ENCODE assay signal across 16 cellular contexts in the genomic region with DNA sequence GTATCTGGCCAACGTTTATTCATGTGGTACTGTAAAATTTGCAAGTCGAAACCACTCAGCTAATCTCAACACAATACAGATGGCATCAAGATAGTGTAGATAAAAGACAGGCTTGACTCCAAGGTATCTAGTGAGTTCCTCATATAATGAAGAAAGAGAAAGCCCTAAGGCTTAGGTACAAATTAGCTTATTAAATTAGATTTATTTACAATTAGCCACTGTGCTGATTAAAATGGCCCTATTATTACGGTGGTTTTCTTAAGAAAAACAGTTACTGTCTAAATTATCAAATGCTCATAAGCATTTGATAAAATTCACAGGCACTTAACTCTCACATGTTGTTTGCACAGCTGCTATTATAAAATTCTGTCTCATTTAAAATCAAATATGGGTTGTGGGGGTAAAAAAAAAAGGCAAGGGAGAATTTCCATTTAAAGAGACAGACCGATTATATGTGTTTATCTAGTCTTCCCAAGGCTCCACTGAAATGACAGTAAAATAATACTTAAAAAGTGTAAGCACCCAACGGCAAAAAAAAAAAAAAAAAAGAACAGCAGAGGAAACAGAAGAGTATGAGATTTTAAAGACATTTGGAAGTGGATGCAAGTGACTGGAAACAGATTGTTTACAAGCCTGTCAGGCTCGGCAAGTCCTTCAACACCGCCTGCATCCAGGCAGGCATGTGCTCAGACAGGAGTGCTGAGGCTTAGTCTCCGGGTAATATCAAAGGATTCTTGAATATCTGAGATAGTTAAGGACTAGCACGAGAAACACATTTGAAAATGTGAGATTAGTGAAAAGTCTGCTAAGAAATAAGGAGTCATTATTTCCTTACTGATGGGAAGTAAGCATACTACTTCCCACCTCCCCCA. TPM values are rescaled to one million over a fixed set of nuclear protein-coding genes. Genes with fewer than 3 reads are reported as not detected.
DNase-seq lines count a peak whose midpoint lies in the region; ATAC-seq, FAIRE-seq and TF ChIP-seq lines count a peak whose summit lies in the region.
"Had no signal": no experiment of that assay in that cellular context is flagged by ENCODE, and none has a peak within 500 bp of the region (broad histone marks: within the 10 kb centered on the region; RNA-seq: fewer than 3 reads in every experiment).

No MANE protein-coding gene starts in this region.

- ATAC-seq in HG03378 (IDR thresholded peaks at IDR 0.05; ENCODE audit: unreplicated experiment), result no peak

- H3K27ac ChIP-seq in mesodermal cell (ENCODE audit: low read depth, low read length, severe bottlenecking), result peak overlapping the region; percentile 39
- H3K27ac ChIP-seq: BLaER1, coronary artery, HL-60, thyroid gland had no signal

- H3K36me3 ChIP-seq in mesodermal cell (ENCODE audit: control insufficient read depth, insufficient read depth, low read length), result peaks cover 12% of the 10 kb centered on the region
- H3K36me3 ChIP-seq: BLaER1, thyroid gland had no signal

- no peaks in the 10 kb centered on the region for H3K9me3 ChIP-seq in mesodermal cell (ENCODE audit: control insufficient read depth, low read length)
- H3K9me3 ChIP-seq: BLaER1, thyroid gland had no signal

- FAIRE-seq in GM12892 (lab: Jason Lieb, UNC), result no peak
- FAIRE-seq: frontal cortex had no signal

- H3K4me1 ChIP-seq in mesodermal cell (ENCODE audit: control insufficient read depth, insufficient read depth, low read length, poor library complexity, severe bottlenecking), result peaks cover 8% of the 10 kb centered on the region
- H3K4me1 ChIP-seq: BLaER1, thyroid gland had no signal

- DNase-seq in DMS53 treated with DMSO at 0.1 percent for 48 hours (lab: John Stamatoyannopoulos, UW; ENCODE audit: unreplicated experiment) (peak; percentile 76), NCI-H1930 (lab: John Stamatoyannopoulos, UW) (peak; percentile 80 to 83), SHP77 treated with DMSO at 0.1 percent for 48 hours (lab: John Stamatoyannopoulos, UW) (peak; percentile 44), hypothalamus (lab: John Stamatoyannopoulos, UW) (no peak), NAMALWA (ENCODE audit: low spot score) (no peak), GM12892 (ENCODE audit: insufficient read length) (no peak)
- DNase-seq: activated CD4-positive, alpha-beta T cell treated with anti-CD3 and anti-CD28 coated beads for 48 hours; activated naive CD4-positive, alpha-beta T cell; retina had no signal

- 82 to 87% methylated on average over 2 to 3 of the region's 9 CpGs for WGBS in mesodermal cell (ENCODE audit: insufficient coverage in 2 of 2), 2 experiments

- no peak for TF ChIP-seq POLR2A in GM12892 (IDR thresholded peaks at IDR 0.05; ENCODE audit: low read depth, low read length)

- H3K4me3 ChIP-seq in mesodermal cell (ENCODE audit: extremely low read depth, insufficient read depth, low read length, poor library complexity, severe bottlenecking), result no peak overlapping the region
- H3K4me3 ChIP-seq: BLaER1, coronary artery, thyroid gland had no signal

RNA-seq across cellular contexts. Expression of a gene that starts 55.1 kb away (rescaled TPM):
- polyA plus RNA-seq in mesodermal cell (2013, experiment 1 of 2), result 10.9 TPM
- 11.4 TPM for polyA plus RNA-seq in mesodermal cell (2013, experiment 2 of 2)
- polyA plus RNA-seq in GM12892 (2012; ENCODE audit: missing spikeins), result 1.0 TPM

Comparison
In these comparisons a context has a peak if more than half of its experiments do, and no peak if none do; other contexts are left out.
1. DNase-seq: peak in DMS53 treated with DMSO at 0.1 percent for 48 hours (single experiment), NCI-H1930 (2 of 2) and SHP77 treated with DMSO at 0.1 percent for 48 hours (single experiment); none in hypothalamus (0 of 51), NAMALWA (single experiment) and GM12892 (single experiment).